27 cellular contexts compared by ENCODE assay signal in the genomic region with DNA sequence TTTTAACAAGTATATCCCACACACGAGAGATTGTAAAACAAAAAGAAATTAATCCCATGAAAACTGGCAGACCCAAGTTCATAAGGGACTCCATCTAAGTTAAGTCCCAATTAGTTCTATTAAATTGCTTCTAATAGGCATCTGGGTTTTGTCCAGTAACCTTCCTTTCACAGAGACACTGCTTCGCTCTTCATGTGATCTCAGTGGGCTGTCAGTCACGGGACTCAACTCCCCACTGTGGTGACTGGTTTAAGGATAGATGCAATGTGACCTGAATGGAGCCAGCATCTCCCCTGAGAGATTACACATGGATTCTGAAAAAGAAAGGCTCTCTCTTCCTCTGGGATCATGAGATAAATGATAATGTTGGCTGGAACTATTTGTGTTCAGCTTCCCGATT.
"Had no signal": no experiment of that assay in that cellular context is flagged by ENCODE, and none has a peak within 500 bp of the region (broad histone marks: within the 10 kb centered on the region; RNA-seq: fewer than 3 reads in every experiment).

No MANE protein-coding gene starts in this region.

- H3K4me1 ChIP-seq: body of pancreas, breast epithelium had no signal

- H3K36me3 ChIP-seq: brain microvascular endothelial cell, breast epithelium had no signal

- H3K4me3 ChIP-seq: body of pancreas, breast epithelium had no signal

- H3K27ac ChIP-seq: body of pancreas, brain microvascular endothelial cell, breast epithelium, VCaP had no signal

- ATAC-seq: activated CD8-positive, alpha-beta memory T cell treated with anti-CD3 and anti-CD28 coated beads, Interleukin-2, amount 10 ng/mL, durations not matched to agents 7 days and 5 days; activated CD8-positive, alpha-beta T cell treated with anti-CD3 and anti-CD28 coated beads for 36 hours; activated naive CD8-positive, alpha-beta T cell treated with anti-CD3 and anti-CD28 coated beads, Interleukin-2, amount 50 U/mL, for 24 hours; body of pancreas had no signal

- H3K9me3 ChIP-seq: body of pancreas, breast epithelium had no signal

- H3K27me3 ChIP-seq: body of pancreas, breast epithelium had no signal

- DNase-seq: activated B cell treated with CpG ODN at 0.5 μM for 24 hours; activated CD4-positive, alpha-beta memory T cell treated with anti-CD3 and anti-CD28 coated beads for 36 hours; activated CD4-positive, alpha-beta T cell treated with anti-CD3 and anti-CD28 coated beads for 4 hours; activated CD4-positive, alpha-beta T cell treated with anti-CD3 and anti-CD28 coated beads, Interleukin-2, amount 10 ng/mL, durations not matched to agents 24 days and 14 days; activated CD4-positive, alpha-beta T cell treated with anti-CD3 and anti-CD28 coated beads, Interleukin-2, amount 50 U/mL, for 1 hour; activated CD4-positive, alpha-beta T cell treated with anti-CD3 and anti-CD28 coated beads, Interleukin-2, amount 50 U/mL, for 4 hours; activated CD4-positive, CD25-positive, alpha-beta regulatory T cell treated with anti-CD3 and anti-CD28 coated beads, Interleukin-2, amount 50 U/mL, for 72 hours; activated CD8-positive, alpha-beta memory T cell treated with anti-CD3 and anti-CD28 coated beads, Interleukin-2, amount 10 ng/mL, durations not matched to agents 7 days and 5 days; activated CD8-positive, alpha-beta memory T cell treated with anti-CD3 and anti-CD28 coated beads, Interleukin-2, amount 50 U/mL, for 48 hours; activated CD8-positive, alpha-beta T cell treated with anti-CD3 and anti-CD28 coated beads for 36 hours; activated effector memory CD4-positive, alpha-beta T cell treated with Interleukin-2 at 50 U/mL for 16 hours; activated gamma-delta T cell; activated naive CD4-positive, alpha-beta T cell treated with anti-CD3 and anti-CD28 coated beads, Interleukin-2, amount 10 ng/mL, durations not matched to agents 7 days and 5 days; activated naive CD4-positive, alpha-beta T cell treated with Interleukin-2 at 50 U/mL for 16 hours; activated naive CD8-positive, alpha-beta T cell treated with anti-CD3 and anti-CD28 coated beads, Interleukin-2, amount 10 ng/mL, durations not matched to agents 7 days and 5 days; activated naive CD8-positive, alpha-beta T cell treated with anti-CD3 and anti-CD28 coated beads, Interleukin-2, amount 50 U/mL, for 24 hours; activated T-cell treated with anti-CD3 and anti-CD28 coated beads, Interleukin-2, amount 50 U/mL, for 24 hours; activated T-cell treated with anti-CD3 and anti-CD28 coated beads, Interleukin-2, amount 50 U/mL, for 48 hours; amygdala; anterior cingulate cortex; body of pancreas; brain microvascular endothelial cell; central memory CD4-positive, alpha-beta T cell; T-helper 2 cell; T-helper 9 cell had no signal
